8 cellular contexts compared by ENCODE assay signal in genomic region chr2:233250985-233251305, GRCh38. TPM values are rescaled to one million over a fixed set of nuclear protein-coding genes. Genes with fewer than 3 reads are reported as not detected.
A peak's percentile ranks its signal among the peaks of the same experiment; 100 is the strongest.
DNase-seq lines count a peak whose midpoint lies in the region; ATAC-seq and TF ChIP-seq lines count a peak whose summit lies in the region.

No MANE protein-coding gene starts in this region.

- H3K4me3 ChIP-seq in HUES48 (ENCODE audit: low read depth, low read length) (peak overlapping the region; percentile 20; the same call in 1 of the 2 replicates), duodenal mucosa (ENCODE audit: low read depth in 1 of 2, low read length in 2 of 2) (peak overlapping the region; percentile 44 to 50), sigmoid colon (peak overlapping the region; percentile 92 to 99 (median 96))

- no peak for TF ChIP-seq POLR2A in sigmoid colon (IDR thresholded peaks at IDR 0.05)

- no peak for TF ChIP-seq CTCF in sigmoid colon (IDR thresholded peaks at IDR 0.05)

- ATAC-seq in GM19328 (IDR thresholded peaks at IDR 0.05; ENCODE audit: unreplicated experiment) (peak; percentile 16), HG02840 (IDR thresholded peaks at IDR 0.05; ENCODE audit: low FRiP score, unreplicated experiment) (no peak)

- peaks cover 14% of the 10 kb centered on the region for H3K9me3 ChIP-seq in HUES48 (ENCODE audit: control insufficient read depth, insufficient read depth, low read length)
- H3K9me3 ChIP-seq in duodenal mucosa (ENCODE audit: control insufficient read depth in 1 of 2, low read length in 2 of 2) = no peaks in the 10 kb centered on the region
- H3K9me3 ChIP-seq in sigmoid colon = no peaks in the 10 kb centered on the region

- H3K36me3 ChIP-seq in HUES48 (ENCODE audit: control insufficient read depth, insufficient read depth, low read length) (peaks cover 18% of the 10 kb centered on the region), duodenal mucosa (ENCODE audit: control insufficient read depth in 1 of 2, insufficient read depth in 2 of 2, low read length in 2 of 2) (peaks cover 6 to 9% of the 10 kb centered on the region in 2 donors), sigmoid colon (peaks cover 0 to 4% (median 0%) of the 10 kb centered on the region in 4 donors)

- H3K4me1 ChIP-seq in HUES48 (ENCODE audit: control insufficient read depth, insufficient read depth, low read length) (peaks cover 6% of the 10 kb centered on the region), duodenal mucosa (ENCODE audit: control insufficient read depth in 1 of 2, insufficient read depth in 2 of 2, low read length in 2 of 2) (peaks cover 22 to 24% of the 10 kb centered on the region in 2 donors), sigmoid colon (peaks cover 0 to 40% (median 33%) of the 10 kb centered on the region in 4 donors)

- intact Hi-C loops in sigmoid colon (cut with DNase I) = loop anchor here (1.0 to 10.0 kb wide), 6 partner anchors 104 to 645 kb away; partner anchors contain the start of genes DGKD and GIGYF2

- no peak for TF ChIP-seq EP300 in sigmoid colon (IDR thresholded peaks at IDR 0.05)

- peak overlapping the region; percentile 31 for H3K27ac ChIP-seq in HUES48 (ENCODE audit: low read depth, low read length)
- H3K27ac ChIP-seq in duodenal mucosa (ENCODE audit: low read depth, low read length) = peak overlapping the region; percentile 43
- H3K27ac ChIP-seq in sigmoid colon = peak overlapping the region; percentile 90 to 97 (median 94)

- WGBS in sigmoid colon, 2 donors = 11 to 50% methylated on average over 1 of the region's 1 CpG

- no peaks in the 10 kb centered on the region for H3K27me3 ChIP-seq in HUES48 (ENCODE audit: control insufficient read depth, insufficient read depth, low read length)
- no peaks in the 10 kb centered on the region for H3K27me3 ChIP-seq in duodenal mucosa (ENCODE audit: control insufficient read depth in 1 of 2, insufficient read depth in 2 of 2, low read length in 2 of 2)
- H3K27me3 ChIP-seq in sigmoid colon = no peaks in the 10 kb centered on the region

- H3K9ac ChIP-seq in HUES48 (ENCODE audit: low read depth, low read length) = no peak overlapping the region
- H3K9ac ChIP-seq in duodenal mucosa (ENCODE audit: low read depth in 1 of 2, low read length in 2 of 2) = peak overlapping the region in 1 of 2 donors; percentile 40

- no peak for DNase-seq in sigmoid colon
- no peak for DNase-seq in germinal center (ENCODE audit: low spot score)
- DNase-seq in NCI-H524 (lab: John Stamatoyannopoulos, UW) = no peak
- DNase-seq in SHP77 (lab: John Stamatoyannopoulos, UW) = no peak

RNA-seq across cellular contexts. Expression of gene ATG16L1, which starts 0.5 kb away (rescaled TPM):
- 10 to 100 TPM; 19.6 to 37.3 (median 32.4) TPM for total RNA-seq in sigmoid colon
- 10 to 100 TPM; 16.2 to 19.2 (median 18.2) TPM for polyA plus RNA-seq in sigmoid colon

RNA-seq across cellular contexts. Expression of gene SAG, which starts 56.7 kb away (rescaled TPM):
- not detected for total RNA-seq in sigmoid colon
- polyA plus RNA-seq in sigmoid colon = not detected

Comparison
In these comparisons a context has a peak if more than half of its experiments do, and no peak if none do; other contexts are left out.
1. H3K27ac ChIP-seq: peak in every context shown above with its lines; median percentile 94 in sigmoid colon; 43 in duodenal mucosa; 31 in HUES48.
2. H3K4me3 ChIP-seq: peak in every context shown above with its lines; median percentile 96 in sigmoid colon; 47 in duodenal mucosa; 20 in HUES48.